1 cellular context compared by ENCODE assay signal in genomic region chr1:6392081-6392879, GRCh38.
TF ChIP-seq lines count a peak whose summit lies in the region.

No MANE protein-coding gene starts in this region.

TF ChIP-seq in GM12878, 131 proteins besides CTCF, POLR2A, EP300 and RAD21:
- TF ChIP-seq ZNF622 (IDR thresholded peaks at IDR 0.05) (no peak), KDM1A (IDR thresholded peaks at IDR 0.05; ENCODE audit: borderline replicate concordance) (no peak), IKZF1 (conservative IDR thresholded peaks at IDR 0.05) (0 out of 2 replicates have a peak, but pooled peaks have one; percentile 8)
